ENCODE assay signal across 13 cellular contexts in the genomic region with DNA sequence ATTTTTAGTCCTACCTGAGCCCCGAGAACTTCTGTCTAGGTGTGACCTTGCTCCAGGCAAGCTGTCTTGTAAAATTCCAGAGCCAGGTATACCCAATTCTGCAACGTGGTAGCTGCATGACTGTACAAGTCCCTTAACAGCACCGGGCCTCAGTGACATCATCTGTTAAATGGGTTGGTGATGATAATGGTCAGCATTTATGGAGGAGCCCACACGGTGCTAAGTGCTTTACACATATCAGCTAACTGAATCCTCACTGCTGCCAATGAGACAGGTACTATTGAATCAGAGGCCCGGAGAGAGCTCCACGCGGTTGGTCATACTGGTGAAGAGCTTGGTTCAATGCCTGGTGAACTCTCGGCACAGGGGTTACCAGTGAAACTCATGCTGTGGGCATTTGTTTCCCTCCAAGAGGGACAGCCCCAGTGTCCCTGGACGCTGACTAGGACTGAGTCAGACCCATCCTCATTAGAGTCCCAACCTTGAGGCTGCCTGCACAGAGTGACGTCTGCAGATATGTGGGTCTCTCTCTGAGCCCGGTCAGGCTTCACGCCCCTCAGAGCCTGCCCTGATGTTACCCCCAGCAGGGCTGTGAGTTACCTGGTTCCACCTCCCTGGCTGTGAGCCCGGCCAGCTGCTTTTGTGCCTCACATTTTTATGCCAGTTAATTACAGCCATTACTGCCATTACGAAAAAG. TPM values are rescaled to one million over a fixed set of nuclear protein-coding genes. Genes with fewer than 3 reads are reported as not detected.
A peak's percentile ranks its signal among the peaks of the same experiment; 100 is the strongest.
DNase-seq lines count a peak whose midpoint lies in the region; ATAC-seq, FAIRE-seq and TF ChIP-seq lines count a peak whose summit lies in the region.
"Had no signal": no experiment of that assay in that cellular context is flagged by ENCODE, and none has a peak within 500 bp of the region (broad histone marks: within the 10 kb centered on the region; RNA-seq: fewer than 3 reads in every experiment).

No MANE protein-coding gene starts in this region.

- CTCF ChIA-PET in AG04450 (lab: Charles Lee), result interaction anchor here (1.6 kb wide), 1 partner anchor 69 kb away, joined by 6 read pairs; no protein-coding TSS in a partner anchor

- H3K36me3 ChIP-seq in Peyer's patch, result no peaks in the 10 kb centered on the region
- no peaks in the 10 kb centered on the region for H3K36me3 ChIP-seq in HAP-1 (replicated peaks)
- H3K36me3 ChIP-seq: BE2C, gastroesophageal sphincter, spleen had no signal

- no peaks in the 10 kb centered on the region for H3K4me1 ChIP-seq in Peyer's patch
- no peaks in the 10 kb centered on the region for H3K4me1 ChIP-seq in HAP-1
- H3K4me1 ChIP-seq: BE2C, gastroesophageal sphincter, spleen had no signal

- DNase-seq in AG04450 (ENCODE audit: low read depth, low spot score), result no peak
- peak; percentile 64 for DNase-seq in HTR-8/SVneo (ENCODE audit: insufficient read length, low spot score)
- peak; percentile 97 for DNase-seq in glomerular visceral epithelial cell (ENCODE audit: extremely low spot score)
- no peak for DNase-seq in NCI-H774 (lab: John Stamatoyannopoulos, UW)
- DNase-seq in Peyer's patch, result no peak
- DNase-seq in sciatic nerve (ENCODE audit: low spot score), result no peak
- no peak for DNase-seq in HAP-1 (ENCODE audit: low spot score in 2 of 2)
- DNase-seq: BE2C, spleen had no signal

- TF ChIP-seq CTCF in AG04450 (IDR thresholded peaks at IDR 0.05; ENCODE audit: low read depth, low read length) (no peak), WI38 (IDR thresholded peaks at IDR 0.05; ENCODE audit: low read depth, low read length) (no peak), Peyer's patch (IDR thresholded peaks at IDR 0.05) (no peak)

- peak; percentile 80 for FAIRE-seq in HTR-8/SVneo (lab: Jason Lieb, UNC)

- POLR2A ChIA-PET in AG04450 (lab: Yijun Ruan, JAX), result interaction anchor here (0.6 kb wide), 1 partner anchor 13 kb away, joined by 3 read pairs; no protein-coding TSS in a partner anchor

- in situ Hi-C loops in HAP-1 (cut with MboI; ENCODE audit: low sequenced_read_pairs), result no loop called here

- H3K27ac ChIP-seq in AG04450 (ENCODE audit: low read depth, low read length), result peak overlapping the region; percentile 89
- H3K27ac ChIP-seq in Peyer's patch, result no peak overlapping the region
- H3K27ac ChIP-seq: gastroesophageal sphincter, spleen had no signal

- H3K27me3 ChIP-seq in AG04450 (ENCODE audit: control insufficient read depth, insufficient read depth, low read length) (no peaks in the 10 kb centered on the region), Peyer's patch (no peaks in the 10 kb centered on the region), HAP-1 (ENCODE audit: low read depth) (no peaks in the 10 kb centered on the region)
- H3K27me3 ChIP-seq: BE2C had no signal

- intact Hi-C loops in sciatic nerve (cut with DNase I), result loop anchor here (5.0 to 10.0 kb wide), 2 partner anchors 587 to 966 kb away; a partner anchor contains a TSS

- H3K9me3 ChIP-seq in AG04450 (ENCODE audit: control insufficient read depth, insufficient read depth, low read length) (no peaks in the 10 kb centered on the region), Peyer's patch (no peaks in the 10 kb centered on the region), HAP-1 (no peaks in the 10 kb centered on the region)
- H3K9me3 ChIP-seq: BE2C, gastroesophageal sphincter, spleen had no signal

- no peak for TF ChIP-seq POLR2A in Peyer's patch (IDR thresholded peaks at IDR 0.05)

- H3K4me3 ChIP-seq in AG04450 (ENCODE audit: low read depth, low read length) (no peak overlapping the region), WI38 (ENCODE audit: low read depth, low read length) (peak overlapping the region; percentile 34), Peyer's patch (no peak overlapping the region), HAP-1 (no peak overlapping the region)
- H3K4me3 ChIP-seq: gastroesophageal sphincter, spleen had no signal

- no peak for ATAC-seq in sciatic nerve
- ATAC-seq: gastroesophageal sphincter; stimulated activated effector memory CD8-positive, alpha-beta T cell treated with anti-CD3 and anti-CD28 coated beads, Interleukin-12 subunit alpha, Interleukin-12 subunit beta, amount 100 ng/mL, for 72 hours had no signal

RNA-seq across cellular contexts. Expression of a gene that starts 37.0 kb away (rescaled TPM):
- not detected in 2 replicates for polyA plus RNA-seq in AG04450 (2011; rRNA removed)
- polyA minus RNA-seq in AG04450 (2011; rRNA and poly(A)+ RNA removed), result 0.09 TPM in 1 of 2 replicates, not detected in the other
- not detected for total RNA-seq in Peyer's patch
- not detected for total RNA-seq in sciatic nerve
- total RNA-seq: mesenteric fat pad had no signal

RNA-seq across cellular contexts. Expression of a gene that starts 48.7 kb away (rescaled TPM):
- not detected in 2 replicates for polyA plus RNA-seq in AG04450 (2011; rRNA removed)
- polyA minus RNA-seq in AG04450 (2011; rRNA and poly(A)+ RNA removed), result not detected in 2 replicates
- total RNA-seq in Peyer's patch (100 to 1,000 TPM in 1 of 4 donors, 10 to 100 TPM in 3; 29.7 to 191 (median 57.9) TPM), sciatic nerve (21.2 TPM)

Comparison
In these comparisons a context has a peak if more than half of its experiments do, and no peak if none do; other contexts are left out.
1. DNase-seq: peak in HTR-8/SVneo (single experiment) and glomerular visceral epithelial cell (single experiment); none in AG04450 (single experiment), NCI-H774 (single experiment), Peyer's patch (0 of 3), sciatic nerve (single experiment) and HAP-1 (0 of 2).